In genomic region chr2:112692496-112692911, GRCh38 we compare ENCODE assay signal across 1 cellular context.
A peak's percentile ranks its signal among the peaks of the same experiment; 100 is the strongest.
TF ChIP-seq lines count a peak whose summit lies in the region.

No MANE protein-coding gene starts in this region.

TF ChIP-seq in HepG2, 621 proteins besides CTCF, POLR2A, EP300 and RAD21 (continued from another document and continues in another):
- peak in 1 of 2 experiments; percentile 35; a peak in 1 of 4 replicates for TF ChIP-seq ATF4 (CRISPR knock-in tag; IDR thresholded peaks at IDR 0.05)
- TF ChIP-seq HINFP (CRISPR knock-in tag; IDR thresholded peaks at IDR 0.05; ENCODE audit: low read depth) = no peak
- peak; percentile 94 for TF ChIP-seq ARID5B (CRISPR knock-in tag; IDR thresholded peaks at IDR 0.05)
- TF ChIP-seq ZNF878 (CRISPR knock-in tag; IDR thresholded peaks at IDR 0.05) = no peak
- peak; percentile 52; the same call in 1 of the 2 replicates for TF ChIP-seq TBX3 (IDR thresholded peaks at IDR 0.05; ENCODE audit: borderline replicate concordance)
- no peak for TF ChIP-seq ZNF296 (CRISPR knock-in tag; conservative IDR thresholded peaks at IDR 0.05)
- peak; percentile 17; the same call in 1 of the 2 replicates for TF ChIP-seq FOXA1 (IDR thresholded peaks at IDR 0.05)
- peak; percentile 65 for TF ChIP-seq FOXA1 (CRISPR knock-in tag; IDR thresholded peaks at IDR 0.05)
- TF ChIP-seq HIVEP1 (CRISPR knock-in tag; IDR thresholded peaks at IDR 0.05) = peak; percentile 40; the same call in 1 of the 2 replicates
- peak; percentile 89 for TF ChIP-seq HMG20A (CRISPR knock-in tag; IDR thresholded peaks at IDR 0.05; ENCODE audit: borderline replicate concordance)
- TF ChIP-seq ZNF136 (CRISPR knock-in tag; IDR thresholded peaks at IDR 0.05; ENCODE audit: low read depth) = no peak
- TF ChIP-seq ERF (CRISPR knock-in tag; IDR thresholded peaks at IDR 0.05) = peak; percentile 77
- peak; percentile 97 for TF ChIP-seq RARA (CRISPR knock-in tag; IDR thresholded peaks at IDR 0.05)
- peak; percentile 98 for TF ChIP-seq NFE2L2 (IDR thresholded peaks at IDR 0.05; ENCODE audit: low read length)
- peak; percentile 69; the same call in 1 of the 2 replicates for TF ChIP-seq PPARG (CRISPR knock-in tag; conservative IDR thresholded peaks at IDR 0.05)
- TF ChIP-seq ZNF569 (CRISPR knock-in tag; IDR thresholded peaks at IDR 0.05; ENCODE audit: borderline replicate concordance) = no peak
- TF ChIP-seq ZNF644 (CRISPR knock-in tag; IDR thresholded peaks at IDR 0.05; ENCODE audit: low read depth) = peak; percentile 59; the same call in 1 of the 2 replicates
- no peak for TF ChIP-seq ZNF564 (CRISPR knock-in tag; IDR thresholded peaks at IDR 0.05)
- peak; percentile 62; the same call in 1 of the 2 replicates for TF ChIP-seq NFE2L1 (CRISPR knock-in tag; IDR thresholded peaks at IDR 0.05; ENCODE audit: borderline replicate concordance)
- TF ChIP-seq ZNF224 (CRISPR knock-in tag; IDR thresholded peaks at IDR 0.05) = no peak
- TF ChIP-seq HNF4G (IDR thresholded peaks at IDR 0.05; ENCODE audit: borderline replicate concordance, low read depth, low read length) = peak; percentile 73; the same call in 1 of the 2 replicates
- peak; percentile 65; the same call in 1 of the 2 replicates for TF ChIP-seq HNF4G (CRISPR knock-in tag; IDR thresholded peaks at IDR 0.05; ENCODE audit: borderline replicate concordance, low read depth)
- TF ChIP-seq, protein P1, sequence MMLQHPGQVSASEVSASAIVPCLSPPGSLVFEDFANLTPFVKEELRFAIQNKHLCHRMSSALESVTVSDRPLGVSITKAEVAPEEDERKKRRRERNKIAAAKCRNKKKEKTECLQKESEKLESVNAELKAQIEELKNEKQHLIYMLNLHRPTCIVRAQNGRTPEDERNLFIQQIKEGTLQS (CRISPR knock-in tag; IDR thresholded peaks at IDR 0.05) = peak; percentile 90
- peak; percentile 81; the same call in 1 of the 2 replicates for TF ChIP-seq ETV5 (CRISPR knock-in tag; IDR thresholded peaks at IDR 0.05; ENCODE audit: borderline replicate concordance)
- peak; percentile 94 for TF ChIP-seq MAFF (IDR thresholded peaks at IDR 0.05; ENCODE audit: low read depth, low read length)
- TF ChIP-seq MTA1 (CRISPR knock-in tag; IDR thresholded peaks at IDR 0.05; ENCODE audit: borderline replicate concordance) = peak; percentile 52; the same call in 1 of the 2 replicates
- peak; percentile 87 for TF ChIP-seq TBL1XR1 (IDR thresholded peaks at IDR 0.05; ENCODE audit: borderline replicate concordance, low read length, partially characterized antibody)
- TF ChIP-seq ZNF788 (CRISPR knock-in tag; IDR thresholded peaks at IDR 0.05; ENCODE audit: borderline replicate concordance) = no peak
- TF ChIP-seq, protein P2, sequence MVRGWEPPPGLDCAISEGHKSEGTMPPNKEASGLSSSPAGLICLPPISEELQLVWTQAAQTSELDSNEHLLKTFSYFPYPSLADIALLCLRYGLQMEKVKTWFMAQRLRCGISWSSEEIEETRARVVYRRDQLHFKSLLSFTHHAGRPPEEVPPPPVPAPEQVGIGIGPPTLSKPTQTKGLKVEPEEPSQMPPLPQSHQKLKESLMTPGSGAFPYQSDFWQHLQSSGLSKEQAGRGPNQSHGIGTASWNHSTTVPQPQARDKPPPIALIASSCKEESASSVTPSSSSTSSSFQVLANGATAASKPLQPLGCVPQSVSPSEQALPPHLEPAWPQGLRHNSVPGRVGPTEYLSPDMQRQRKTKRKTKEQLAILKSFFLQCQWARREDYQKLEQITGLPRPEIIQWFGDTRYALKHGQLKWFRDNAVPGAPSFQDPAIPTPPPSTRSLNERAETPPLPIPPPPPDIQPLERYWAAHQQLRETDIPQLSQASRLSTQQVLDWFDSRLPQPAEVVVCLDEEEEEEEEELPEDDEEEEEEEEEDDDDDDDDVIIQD (CRISPR knock-in tag; IDR thresholded peaks at IDR 0.05; ENCODE audit: low read depth) = peak; percentile 87
- TF ChIP-seq SOX6 (IDR thresholded peaks at IDR 0.05) = no peak
- TF ChIP-seq SOX6 (CRISPR knock-in tag; IDR thresholded peaks at IDR 0.05) = peak; percentile 77; the same call in 1 of the 2 replicates
- TF ChIP-seq ELF1 (CRISPR knock-in tag; IDR thresholded peaks at IDR 0.05) = no peak
- peak; percentile 63; the same call in 1 of the 2 replicates for TF ChIP-seq ARNTL (CRISPR knock-in tag; IDR thresholded peaks at IDR 0.05)
- TF ChIP-seq ZBTB43 (CRISPR knock-in tag; conservative IDR thresholded peaks at IDR 0.05) = 0 out of 2 replicates have a peak, but pooled peaks have one; percentile 26
- 0 out of 2 replicates have a peak, but pooled peaks have one; percentile 46 for TF ChIP-seq ZMAT5 (CRISPR knock-in tag; IDR thresholded peaks at IDR 0.05; ENCODE audit: borderline replicate concordance, low read depth)
- 0 out of 2 replicates have a peak, but pooled peaks have one; percentile 41 for TF ChIP-seq MIER2 (CRISPR knock-in tag; IDR thresholded peaks at IDR 0.05)
- TF ChIP-seq MAFG (CRISPR knock-in tag; IDR thresholded peaks at IDR 0.05) = peak; percentile 96
- no peak for TF ChIP-seq HHEX (CRISPR knock-in tag; IDR thresholded peaks at IDR 0.05)
- TF ChIP-seq ZFX (CRISPR knock-in tag; IDR thresholded peaks at IDR 0.05; ENCODE audit: low read depth) = no peak
- peak; percentile 36; the same call in 1 of the 2 replicates for TF ChIP-seq ZNF547 (CRISPR knock-in tag; IDR thresholded peaks at IDR 0.05)
- peak; percentile 33; the same call in 1 of the 2 replicates for TF ChIP-seq HIC2 (CRISPR knock-in tag; IDR thresholded peaks at IDR 0.05; ENCODE audit: low read depth)
- TF ChIP-seq FOXK1 (CRISPR knock-in tag; IDR thresholded peaks at IDR 0.05; ENCODE audit: borderline replicate concordance, low read depth) = peak; percentile 83; the same call in 1 of the 2 replicates
- 0 out of 2 replicates have a peak, but pooled peaks have one; percentile 37 for TF ChIP-seq IRF9 (CRISPR knock-in tag; IDR thresholded peaks at IDR 0.05; ENCODE audit: borderline replicate concordance)
- TF ChIP-seq, protein P3, sequence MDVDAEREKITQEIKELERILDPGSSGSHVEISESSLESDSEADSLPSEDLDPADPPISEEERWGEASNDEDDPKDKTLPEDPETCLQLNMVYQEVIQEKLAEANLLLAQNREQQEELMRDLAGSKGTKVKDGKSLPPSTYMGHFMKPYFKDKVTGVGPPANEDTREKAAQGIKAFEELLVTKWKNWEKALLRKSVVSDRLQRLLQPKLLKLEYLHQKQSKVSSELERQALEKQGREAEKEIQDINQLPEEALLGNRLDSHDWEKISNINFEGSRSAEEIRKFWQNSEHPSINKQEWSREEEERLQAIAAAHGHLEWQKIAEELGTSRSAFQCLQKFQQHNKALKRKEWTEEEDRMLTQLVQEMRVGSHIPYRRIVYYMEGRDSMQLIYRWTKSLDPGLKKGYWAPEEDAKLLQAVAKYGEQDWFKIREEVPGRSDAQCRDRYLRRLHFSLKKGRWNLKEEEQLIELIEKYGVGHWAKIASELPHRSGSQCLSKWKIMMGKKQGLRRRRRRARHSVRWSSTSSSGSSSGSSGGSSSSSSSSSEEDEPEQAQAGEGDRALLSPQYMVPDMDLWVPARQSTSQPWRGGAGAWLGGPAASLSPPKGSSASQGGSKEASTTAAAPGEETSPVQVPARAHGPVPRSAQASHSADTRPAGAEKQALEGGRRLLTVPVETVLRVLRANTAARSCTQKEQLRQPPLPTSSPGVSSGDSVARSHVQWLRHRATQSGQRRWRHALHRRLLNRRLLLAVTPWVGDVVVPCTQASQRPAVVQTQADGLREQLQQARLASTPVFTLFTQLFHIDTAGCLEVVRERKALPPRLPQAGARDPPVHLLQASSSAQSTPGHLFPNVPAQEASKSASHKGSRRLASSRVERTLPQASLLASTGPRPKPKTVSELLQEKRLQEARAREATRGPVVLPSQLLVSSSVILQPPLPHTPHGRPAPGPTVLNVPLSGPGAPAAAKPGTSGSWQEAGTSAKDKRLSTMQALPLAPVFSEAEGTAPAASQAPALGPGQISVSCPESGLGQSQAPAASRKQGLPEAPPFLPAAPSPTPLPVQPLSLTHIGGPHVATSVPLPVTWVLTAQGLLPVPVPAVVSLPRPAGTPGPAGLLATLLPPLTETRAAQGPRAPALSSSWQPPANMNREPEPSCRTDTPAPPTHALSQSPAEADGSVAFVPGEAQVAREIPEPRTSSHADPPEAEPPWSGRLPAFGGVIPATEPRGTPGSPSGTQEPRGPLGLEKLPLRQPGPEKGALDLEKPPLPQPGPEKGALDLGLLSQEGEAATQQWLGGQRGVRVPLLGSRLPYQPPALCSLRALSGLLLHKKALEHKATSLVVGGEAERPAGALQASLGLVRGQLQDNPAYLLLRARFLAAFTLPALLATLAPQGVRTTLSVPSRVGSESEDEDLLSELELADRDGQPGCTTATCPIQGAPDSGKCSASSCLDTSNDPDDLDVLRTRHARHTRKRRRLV (CRISPR knock-in tag; IDR thresholded peaks at IDR 0.05) = 0 out of 2 replicates have a peak, but pooled peaks have one; percentile 43
